Comparison of ENCODE assay signal across 20 cellular contexts in genomic region chr12:24212496-24212895, GRCh38.
"Had no signal": no experiment of that assay in that cellular context is flagged by ENCODE, and none has a peak within 500 bp of the region (broad histone marks: within the 10 kb centered on the region; RNA-seq: fewer than 3 reads in every experiment).

No MANE protein-coding gene starts in this region.

- H3K9me3 ChIP-seq: heart left ventricle, thyroid gland had no signal

- H3K36me3 Mint-ChIP-seq: activated naive CD8-positive, alpha-beta T cell; brain; natural killer cell treated with Interleukin-12 subunit alpha and Interleukin-12 subunit beta and Interleukin-15 and Interleukin-18, amount 100 ng/mL, for 72 hours; stimulated activated effector memory CD8-positive, alpha-beta T cell treated with anti-CD3 and anti-CD28 coated beads, Interleukin-12 subunit alpha, Interleukin-12 subunit beta, amount 100 ng/mL, for 72 hours had no signal

- H3K27ac Mint-ChIP-seq: activated CD8-positive, alpha-beta memory T cell treated with anti-CD3 and anti-CD28 coated beads, Interleukin-2, amount 10 ng/mL, durations not matched to agents 7 days and 5 days; activated naive CD8-positive, alpha-beta T cell; brain; natural killer cell treated with Interleukin-12 subunit alpha and Interleukin-12 subunit beta and Interleukin-15 and Interleukin-18, amount 100 ng/mL, for 72 hours; progenitor cell of endocrine pancreas; stimulated activated effector memory CD8-positive, alpha-beta T cell treated with anti-CD3 and anti-CD28 coated beads, Interleukin-12 subunit alpha, Interleukin-12 subunit beta, amount 100 ng/mL, for 72 hours had no signal

- H3K4me3 Mint-ChIP-seq: activated CD8-positive, alpha-beta memory T cell treated with anti-CD3 and anti-CD28 coated beads, Interleukin-2, amount 10 ng/mL, durations not matched to agents 7 days and 5 days; activated naive CD8-positive, alpha-beta T cell; activated T-cell treated with anti-CD3 and anti-CD28 coated beads, Interleukin-2, amount 50 U/mL, for 4 hours; brain; central memory CD8-positive, alpha-beta T cell; natural killer cell treated with Interleukin-12 subunit alpha and Interleukin-12 subunit beta and Interleukin-15 and Interleukin-18, amount 100 ng/mL, for 72 hours; stimulated activated effector memory CD8-positive, alpha-beta T cell treated with anti-CD3 and anti-CD28 coated beads, Interleukin-12 subunit alpha, Interleukin-12 subunit beta, amount 100 ng/mL, for 72 hours had no signal

- ATAC-seq: activated CD8-positive, alpha-beta memory T cell treated with anti-CD3 and anti-CD28 coated beads, Interleukin-2, amount 10 ng/mL, durations not matched to agents 7 days and 5 days; activated T-cell treated with anti-CD3 and anti-CD28 coated beads, Interleukin-2, amount 50 U/mL, for 4 hours; heart left ventricle; left lobe of liver; natural killer cell treated with Interleukin-12 subunit alpha and Interleukin-12 subunit beta and Interleukin-15 and Interleukin-18, amount 100 ng/mL, for 72 hours; right cardiac atrium; stimulated activated effector memory CD8-positive, alpha-beta T cell treated with anti-CD3 and anti-CD28 coated beads, Interleukin-12 subunit alpha, Interleukin-12 subunit beta, amount 100 ng/mL, for 72 hours had no signal

- H3K36me3 ChIP-seq: heart left ventricle, thyroid gland had no signal

- H3K4me3 ChIP-seq: heart left ventricle, smooth muscle cell, thyroid gland had no signal

- H3K4me1 Mint-ChIP-seq: activated CD8-positive, alpha-beta memory T cell treated with anti-CD3 and anti-CD28 coated beads, Interleukin-2, amount 10 ng/mL, durations not matched to agents 7 days and 5 days; brain; central memory CD8-positive, alpha-beta T cell; stimulated activated effector memory CD8-positive, alpha-beta T cell treated with anti-CD3 and anti-CD28 coated beads, Interleukin-12 subunit alpha, Interleukin-12 subunit beta, amount 100 ng/mL, for 72 hours had no signal

- H3K4me1 ChIP-seq: heart left ventricle, thyroid gland had no signal

- H3K27me3 Mint-ChIP-seq: activated CD8-positive, alpha-beta memory T cell treated with anti-CD3 and anti-CD28 coated beads, Interleukin-2, amount 10 ng/mL, durations not matched to agents 7 days and 5 days; activated naive CD8-positive, alpha-beta T cell; brain; central memory CD8-positive, alpha-beta T cell; natural killer cell treated with Interleukin-12 subunit alpha and Interleukin-12 subunit beta and Interleukin-15 and Interleukin-18, amount 100 ng/mL, for 72 hours; progenitor cell of endocrine pancreas had no signal

- DNase-seq: activated CD4-positive, alpha-beta T cell treated with anti-CD3 and anti-CD28 coated beads for 1 hour; activated CD4-positive, alpha-beta T cell treated with anti-CD3 and anti-CD28 coated beads, Interleukin-2, amount 50 U/mL, for 48 hours; activated CD8-positive, alpha-beta memory T cell treated with anti-CD3 and anti-CD28 coated beads, Interleukin-2, amount 10 ng/mL, durations not matched to agents 7 days and 5 days; activated effector memory CD4-positive, alpha-beta T cell treated with anti-CD3 and anti-CD28 coated beads, Interleukin-2, amount 50 U/mL, for 16 hours; activated T-cell treated with anti-CD3 and anti-CD28 coated beads, Interleukin-2, amount 50 U/mL, for 4 hours; amygdala; cortex of kidney; effector memory CD4-positive, alpha-beta T cell; heart left ventricle; occipital lobe; right cardiac atrium; thyroid gland had no signal

- H3K27me3 ChIP-seq: heart left ventricle, thyroid gland had no signal
